ENCODE assay signal across 2 cellular contexts in genomic region chr13:30398601-30399072, GRCh38.
TF ChIP-seq lines count a peak whose summit lies in the region.

No MANE protein-coding gene starts in this region.

TF ChIP-seq in IMR-90, 13 proteins besides CTCF, POLR2A, EP300 and RAD21:
- TF ChIP-seq NFE2L2 (IDR thresholded peaks at IDR 0.05; ENCODE audit: low read depth, low read length) (no peak), BHLHE40 (IDR thresholded peaks at IDR 0.05; ENCODE audit: low read depth, low read length) (no peak), FOS (IDR thresholded peaks at IDR 0.05; ENCODE audit: low read depth, low read length) (no peak), RCOR1 (IDR thresholded peaks at IDR 0.05; ENCODE audit: insufficient replicate concordance, low read length) (no peak), MAZ (IDR thresholded peaks at IDR 0.05; ENCODE audit: borderline replicate concordance, low read depth, low read length) (no peak), CEBPB (IDR thresholded peaks at IDR 0.05; ENCODE audit: low read depth, low read length) (no peak), RFX5 (IDR thresholded peaks at IDR 0.05; ENCODE audit: low read depth, low read length) (no peak), ELK1 (IDR thresholded peaks at IDR 0.05; ENCODE audit: borderline replicate concordance, low read depth, low read length) (no peak), MXI1 (IDR thresholded peaks at IDR 0.05; ENCODE audit: borderline replicate concordance, low read depth, low read length) (no peak), CHD1 (IDR thresholded peaks at IDR 0.05; ENCODE audit: low read depth, low read length) (no peak)

TF ChIP-seq in HepG2, 621 proteins besides CTCF, POLR2A, EP300 and RAD21 (continues in another document):
- TF ChIP-seq TBX2 (CRISPR knock-in tag; IDR thresholded peaks at IDR 0.05; ENCODE audit: borderline replicate concordance) (0 out of 2 replicates have a peak, but pooled peaks have one; percentile 32), TGIF2 (CRISPR knock-in tag; IDR thresholded peaks at IDR 0.05) (peak; percentile 55; the same call in 1 of the 2 replicates), ATF2 (CRISPR knock-in tag; IDR thresholded peaks at IDR 0.05) (0 out of 2 replicates have a peak, but pooled peaks have one; percentile 26), POLR2AphosphoS5 (IDR thresholded peaks at IDR 0.05; ENCODE audit: low read depth, low read length) (peak; percentile 43; the same call in 1 of the 2 replicates), ZMYM3 (CRISPR knock-in tag; IDR thresholded peaks at IDR 0.05) (peak; percentile 87), ZMYM4 (CRISPR knock-in tag; IDR thresholded peaks at IDR 0.05) (peak; percentile 22; the same call in 1 of the 2 replicates), KLF11 (CRISPR knock-in tag; IDR thresholded peaks at IDR 0.05) (no peak), TEAD3 (CRISPR knock-in tag; optimal IDR thresholded peaks at IDR 0.05; ENCODE audit: borderline replicate concordance) (peak; percentile 30), ZNF768 (CRISPR knock-in tag; IDR thresholded peaks at IDR 0.05) (peak; percentile 46; the same call in 1 of the 2 replicates), EHMT2 (IDR thresholded peaks at IDR 0.05; ENCODE audit: borderline replicate concordance, low read depth, low read length) (no peak), ELF1 (CRISPR knock-in tag; IDR thresholded peaks at IDR 0.05) (peak; percentile 38; the same call in 1 of the 2 replicates), MYC (CRISPR knock-in tag; IDR thresholded peaks at IDR 0.05; ENCODE audit: borderline replicate concordance) (peak; percentile 38; the same call in 1 of the 2 replicates), ZNF501 (CRISPR knock-in tag; IDR thresholded peaks at IDR 0.05) (peak; percentile 32; the same call in 1 of the 2 replicates), ZNF414 (CRISPR knock-in tag; IDR thresholded peaks at IDR 0.05) (0 out of 2 replicates have a peak, but pooled peaks have one; percentile 46), ZNF772 (CRISPR knock-in tag; IDR thresholded peaks at IDR 0.05) (0 out of 2 replicates have a peak, but pooled peaks have one; percentile 41), ZBTB14 (CRISPR knock-in tag; IDR thresholded peaks at IDR 0.05) (no peak), SNAPC2 (CRISPR knock-in tag; IDR thresholded peaks at IDR 0.05) (0 out of 2 replicates have a peak, but pooled peaks have one; percentile 23), HOXA5 (CRISPR knock-in tag; IDR thresholded peaks at IDR 0.05) (no peak), ZBTB42 (CRISPR knock-in tag; IDR thresholded peaks at IDR 0.05) (no peak), THAP8 (CRISPR knock-in tag; IDR thresholded peaks at IDR 0.05; ENCODE audit: borderline replicate concordance) (no peak), KLF15 (CRISPR knock-in tag; IDR thresholded peaks at IDR 0.05; ENCODE audit: borderline replicate concordance) (no peak), MXD4 (CRISPR knock-in tag; IDR thresholded peaks at IDR 0.05) (0 out of 2 replicates have a peak, but pooled peaks have one; percentile 22), HCFC1 (IDR thresholded peaks at IDR 0.05; ENCODE audit: low read depth, low read length) (no peak), ARID5B (CRISPR knock-in tag; IDR thresholded peaks at IDR 0.05) (0 out of 2 replicates have a peak, but pooled peaks have one; percentile 35), PHF8 (CRISPR knock-in tag; IDR thresholded peaks at IDR 0.05) (peak; percentile 54; the same call in 1 of the 2 replicates), HNF1B (CRISPR knock-in tag; IDR thresholded peaks at IDR 0.05) (0 out of 2 replicates have a peak, but pooled peaks have one; percentile 39), MXI1 (IDR thresholded peaks at IDR 0.05; ENCODE audit: borderline replicate concordance, low read depth, low read length) (no peak; the same call in 2 of the 3 replicates), ESRRA (CRISPR knock-in tag; IDR thresholded peaks at IDR 0.05; ENCODE audit: low read depth) (0 out of 2 replicates have a peak, but pooled peaks have one; percentile 41), ZNF205 (CRISPR knock-in tag; IDR thresholded peaks at IDR 0.05) (0 out of 2 replicates have a peak, but pooled peaks have one; percentile 24), SUZ12 (IDR thresholded peaks at IDR 0.05; ENCODE audit: low read depth, low read length) (no peak), ZFX (CRISPR knock-in tag; IDR thresholded peaks at IDR 0.05; ENCODE audit: low read depth) (peak; percentile 71), HOXA3 (CRISPR knock-in tag; IDR thresholded peaks at IDR 0.05) (peak; percentile 48; the same call in 1 of the 2 replicates), ARNTL (CRISPR knock-in tag; IDR thresholded peaks at IDR 0.05) (peak; percentile 53; the same call in 1 of the 2 replicates), HDAC2 (CRISPR knock-in tag; IDR thresholded peaks at IDR 0.05) (0 out of 2 replicates have a peak, but pooled peaks have one; percentile 18), AHR (CRISPR knock-in tag; IDR thresholded peaks at IDR 0.05) (0 out of 2 replicates have a peak, but pooled peaks have one; percentile 26), KDM1A (CRISPR knock-in tag; IDR thresholded peaks at IDR 0.05) (0 out of 2 replicates have a peak, but pooled peaks have one; percentile 15), SALL1 (CRISPR knock-in tag; IDR thresholded peaks at IDR 0.05) (peak; percentile 53), MTF2 (CRISPR knock-in tag; IDR thresholded peaks at IDR 0.05; ENCODE audit: borderline replicate concordance) (no peak), SOX6 (IDR thresholded peaks at IDR 0.05) (no peak), SOX6 (CRISPR knock-in tag; IDR thresholded peaks at IDR 0.05) (peak; percentile 31; the same call in 1 of the 2 replicates), ZNF788 (CRISPR knock-in tag; IDR thresholded peaks at IDR 0.05; ENCODE audit: borderline replicate concordance) (0 out of 2 replicates have a peak, but pooled peaks have one; percentile 44), ZNF292 (CRISPR knock-in tag; IDR thresholded peaks at IDR 0.05; ENCODE audit: borderline replicate concordance, low read depth) (peak; percentile 90), HNF4G (IDR thresholded peaks at IDR 0.05; ENCODE audit: borderline replicate concordance, low read depth, low read length) (peak; percentile 28; the same call in 1 of the 2 replicates), HNF4G (CRISPR knock-in tag; IDR thresholded peaks at IDR 0.05; ENCODE audit: borderline replicate concordance, low read depth) (0 out of 2 replicates have a peak, but pooled peaks have one; percentile 24), TARDBP (CRISPR knock-in tag; IDR thresholded peaks at IDR 0.05) (peak; percentile 36; the same call in 1 of the 2 replicates), ZNF687 (CRISPR knock-in tag; IDR thresholded peaks at IDR 0.05) (peak; percentile 63), SAP130 (CRISPR knock-in tag; IDR thresholded peaks at IDR 0.05; ENCODE audit: low read depth) (peak; percentile 60), ZFY (CRISPR knock-in tag; IDR thresholded peaks at IDR 0.05) (peak; percentile 69)
